Comparison of ENCODE assay signal across 8 cellular contexts in genomic region chr4:106316773-106317409, GRCh38. TPM values are rescaled to one million over a fixed set of nuclear protein-coding genes. Genes with fewer than 3 reads are reported as not detected.
DNase-seq lines count a peak whose midpoint lies in the region; ATAC-seq and TF ChIP-seq lines count a peak whose summit lies in the region.

No MANE protein-coding gene starts in this region.

- H3K27ac ChIP-seq in heart right ventricle: peak overlapping the region; percentile 86 to 97 (median 90)
- H3K27ac ChIP-seq in OCI-LY1 (ENCODE audit: low read depth, low read length, poor library complexity, severe bottlenecking): peak overlapping the region; percentile 71
- peak overlapping the region; percentile 91 to 96 (median 94) for H3K27ac ChIP-seq in spleen

- ATAC-seq in heart right ventricle (peak in 1 of 8 donors; percentile 1), Right ventricle myocardium superior (ENCODE audit: poor library complexity) (no peak), omental fat pad (ENCODE audit: low FRiP score) (no peak)

- no peaks in the 10 kb centered on the region for H3K9me2 ChIP-seq in OCI-LY1 (ENCODE audit: low read depth, low read length)

- TF ChIP-seq POLR2A in spleen (IDR thresholded peaks at IDR 0.05): no peak

- peak overlapping the region; percentile 86 for H3K4me2 ChIP-seq in OCI-LY1 (ENCODE audit: low read length)

- no peak for TF ChIP-seq CTCF in heart right ventricle (IDR thresholded peaks at IDR 0.05)
- no peak for TF ChIP-seq CTCF in OCI-LY1 (IDR thresholded peaks at IDR 0.05; ENCODE audit: low read length)
- TF ChIP-seq CTCF in fibroblast of the aortic adventitia (IDR thresholded peaks at IDR 0.05; ENCODE audit: insufficient read depth, low read length): no peak
- TF ChIP-seq CTCF in spleen (IDR thresholded peaks at IDR 0.05 in 8 of 11, conservative IDR thresholded peaks at IDR 0.05 in 3 of 11): no peak
- TF ChIP-seq CTCF in omental fat pad (IDR thresholded peaks at IDR 0.05): no peak

- H3F3A ChIP-seq in OCI-LY1 (ENCODE audit: insufficient read depth, low read length): no peaks in the 10 kb centered on the region; the same call in 1 of the 2 replicates

- peak overlapping the region; percentile 91 for H3K9ac ChIP-seq in OCI-LY1 (ENCODE audit: low read length)

- H3K4me3 ChIP-seq in heart right ventricle (peak overlapping the region; percentile 74 to 93 (median 88)), OCI-LY1 (ENCODE audit: low read depth, low read length, poor library complexity, severe bottlenecking) (peak overlapping the region; percentile 88), fibroblast of the aortic adventitia (ENCODE audit: low read depth, low read length) (peak overlapping the region; percentile 95), spleen (peak overlapping the region; percentile 67 to 89 (median 74))

- peaks cover 0 to 11% (median 0%) of the 10 kb centered on the region in 9 donors for H3K36me3 ChIP-seq in heart right ventricle
- peaks cover 15% of the 10 kb centered on the region for H3K36me3 ChIP-seq in OCI-LY1 (ENCODE audit: insufficient read depth, low read length)
- H3K36me3 ChIP-seq in spleen: peaks cover 0 to 18% (median 11%) of the 10 kb centered on the region in 6 donors

- no peaks in the 10 kb centered on the region for H3K27me3 ChIP-seq in heart right ventricle
- H3K27me3 ChIP-seq in OCI-LY1 (ENCODE audit: insufficient read depth, low read length): no peaks in the 10 kb centered on the region
- no peaks in the 10 kb centered on the region for H3K27me3 ChIP-seq in spleen (replicated peaks in 1 of 7)

- H3K79me2 ChIP-seq in OCI-LY1 (ENCODE audit: insufficient read depth, low read length): peaks cover 49% of the 10 kb centered on the region

- no peak for DNase-seq in heart right ventricle
- no peak for DNase-seq in Right ventricle myocardium superior
- no peak for DNase-seq in fibroblast of the aortic adventitia (ENCODE audit: low read depth)
- no peak for DNase-seq in spleen
- no peak for DNase-seq in omental fat pad (ENCODE audit: low spot score)
- no peak for DNase-seq in effector CD8-positive, alpha-beta T cell (lab: John Stamatoyannopoulos, UW)
- DNase-seq in EL: no peak

- H3K9me3 ChIP-seq in heart right ventricle (no peaks in the 10 kb centered on the region), OCI-LY1 (ENCODE audit: low read length) (no peaks in the 10 kb centered on the region), spleen (peaks cover 0 to 4% (median 0%) of the 10 kb centered on the region in 8 donors)

- H4K20me1 ChIP-seq in OCI-LY1 (ENCODE audit: insufficient read depth, low read length): no peaks in the 10 kb centered on the region

- intact Hi-C loops in heart right ventricle (cut with DNase I): loop anchor here in 1 of 10 donors (5.0 kb wide), 1 partner anchor 50 kb away; the partner anchor contains the start of gene GIMD1
- intact Hi-C loops in Right ventricle myocardium superior (cut with DNase I): no loop called here
- intact Hi-C loops in spleen (cut with DNase I; ENCODE audit: low total_unique reads): no loop called here

- WGBS in heart right ventricle, 2 donors: 3 to 4% methylated on average over 13 of the region's 13 CpGs
- WGBS in spleen, 5 donors: 2 to 5% (median 4%) methylated on average over 13 of the region's 13 CpGs

- H2AFZ ChIP-seq in OCI-LY1 (ENCODE audit: low read length): peak overlapping the region; percentile 8; the same call in 1 of the 2 replicates

- H3K4me1 ChIP-seq in heart right ventricle: peaks cover 4 to 52% (median 40%) of the 10 kb centered on the region in 9 donors
- peaks cover 30% of the 10 kb centered on the region for H3K4me1 ChIP-seq in OCI-LY1 (ENCODE audit: insufficient read depth, low read length, severe bottlenecking)
- peaks cover 28 to 75% (median 50%) of the 10 kb centered on the region in 6 donors for H3K4me1 ChIP-seq in spleen

RNA-seq across cellular contexts. Expression of gene AIMP1, which starts 0.5 kb away (rescaled TPM):
- total RNA-seq in heart right ventricle: 10 to 100 TPM; 33.0 to 38.6 (median 36.0) TPM
- polyA plus RNA-seq in heart right ventricle: 10 to 100 TPM; 22.8 to 25.5 TPM
- total RNA-seq in Right ventricle myocardium superior: 37.9 TPM
- 29.9 and 30.7 TPM in 2 replicates for total RNA-seq in fibroblast of the aortic adventitia (ENCODE audit: low replicate concordance)
- total RNA-seq in spleen: 10 to 100 TPM; 15.8 to 43.1 (median 35.2) TPM
- polyA plus RNA-seq in spleen: 10 to 100 TPM; 25.5 to 29.3 (median 29.0) TPM
- total RNA-seq in omental fat pad: 10 to 100 TPM; 19.3 to 26.5 (median 22.7) TPM

RNA-seq across cellular contexts. Expression of gene TBCK, which starts 0.9 kb away (rescaled TPM):
- total RNA-seq in heart right ventricle: 10 to 100 TPM in 9 of 10 donors, 1 to 10 TPM in 1; 8.3 to 22.8 (median 18.4) TPM
- polyA plus RNA-seq in heart right ventricle: 1 to 10 TPM; 5.0 to 6.0 TPM
- 17.0 TPM for total RNA-seq in Right ventricle myocardium superior
- 59.7 and 163 TPM in 2 replicates for total RNA-seq in fibroblast of the aortic adventitia (ENCODE audit: low replicate concordance)
- total RNA-seq in spleen: 10 to 100 TPM; 38.5 to 61.3 (median 51.0) TPM
- polyA plus RNA-seq in spleen: 1 to 10 TPM; 6.7 to 9.8 (median 9.3) TPM
- 10 to 100 TPM; 25.3 to 40.0 (median 37.2) TPM for total RNA-seq in omental fat pad

RNA-seq across cellular contexts. Expression of gene GIMD1, which starts 51.7 kb away (rescaled TPM):
- total RNA-seq in heart right ventricle: not detected
- polyA plus RNA-seq in heart right ventricle: not detected
- total RNA-seq in Right ventricle myocardium superior: not detected
- total RNA-seq in fibroblast of the aortic adventitia (ENCODE audit: low replicate concordance): not detected in 2 replicates
- total RNA-seq in spleen: not detected
- not detected for polyA plus RNA-seq in spleen
- total RNA-seq in omental fat pad: not detected
